Comparison of ENCODE assay signal across 8 cellular contexts in genomic region chr17:2051388-2052237, GRCh38. TPM values are rescaled to one million over a fixed set of nuclear protein-coding genes. Genes with fewer than 3 reads are reported as not detected.
DNase-seq lines count a peak whose midpoint lies in the region; ATAC-seq and TF ChIP-seq lines count a peak whose summit lies in the region.

No MANE protein-coding gene starts in this region.

- H3K23ac ChIP-seq in IMR-90 (ENCODE audit: low read depth, low read length): 0 out of 2 replicates have a peak overlapping the region, but pooled peaks have one; percentile 4

- no peaks in the 10 kb centered on the region for H3K27me3 ChIP-seq in CD4-positive, alpha-beta memory T cell (ENCODE audit: insufficient read depth, low read length)
- H3K27me3 ChIP-seq in IMR-90 (ENCODE audit: control insufficient read depth, insufficient read depth, low read length): no peaks in the 10 kb centered on the region
- H3K27me3 ChIP-seq in parathyroid adenoma (ENCODE audit: control insufficient read depth, insufficient read depth, low read length): no peaks in the 10 kb centered on the region

- H2BK20ac ChIP-seq in IMR-90 (ENCODE audit: low read depth, low read length): no peak overlapping the region

- no peak overlapping the region for H2BK15ac ChIP-seq in IMR-90 (ENCODE audit: low read depth, low read length)

- H2AFZ ChIP-seq in IMR-90 (replicated peaks; ENCODE audit: low read length, poor library complexity) (peak overlapping the region; percentile 51), parathyroid adenoma (no peak overlapping the region)

- no peak overlapping the region for H3K4me3 ChIP-seq in CD4-positive, alpha-beta memory T cell (ENCODE audit: low read length in 2 of 2)
- H3K4me3 ChIP-seq in IMR-90 (ENCODE audit: insufficient read depth, low read depth, low read length): no peak overlapping the region
- H3K4me3 ChIP-seq in parathyroid adenoma (ENCODE audit: low read depth, low read length): no peak overlapping the region

- peaks cover 0 to 14% of the 10 kb centered on the region in 2 experiments; a peak in 2 of 4 replicates for H3K79me1 ChIP-seq in IMR-90 (ENCODE audit: low read depth in 1 of 2, low read length in 2 of 2)

- H2BK5ac ChIP-seq in IMR-90 (ENCODE audit: low read depth, low read length, poor library complexity, severe bottlenecking): no peak overlapping the region

- H3K4ac ChIP-seq in IMR-90 (ENCODE audit: low read depth, low read length): no peak overlapping the region

- H3K27me3 Mint-ChIP-seq in CD4-positive, alpha-beta memory T cell: no peaks in the 10 kb centered on the region
- no peaks in the 10 kb centered on the region for H3K27me3 Mint-ChIP-seq in effector memory CD8-positive, alpha-beta T cell
- H3K27me3 Mint-ChIP-seq in activated CD4-positive, alpha-beta memory T cell treated with anti-CD3 and anti-CD28 coated beads for 36 hours: peaks cover 7% of the 10 kb centered on the region

- H4K5ac ChIP-seq in IMR-90 (ENCODE audit: low read depth, low read length): no peak overlapping the region

- BruUV-seq in IMR-90 (replicated peaks; lab: Mats Ljungman, UMichigan): no TSS peak

- intact Hi-C loops in CD4-positive, alpha-beta memory T cell (cut with micrococcal nuclease): no loop called here
- intact Hi-C loops in IMR-90 (cut with micrococcal nuclease): loop anchor here (5.0 kb wide), 2 partner anchors 286 to 301 kb away; partner anchors contain the start of genes SGSM2 and TSR1
- intact Hi-C loops in activated CD4-positive, alpha-beta memory T cell treated with anti-CD3 and anti-CD28 coated beads for 36 hours (cut with micrococcal nuclease): loop anchor here (5.0 kb wide), 4 partner anchors 36 to 351 kb away; partner anchors contain the start of genes MNT, SGSM2, SMG6 and SRR

- no peaks in the 10 kb centered on the region for H3K9me3 Mint-ChIP-seq in CD4-positive, alpha-beta memory T cell
- H3K9me3 Mint-ChIP-seq in effector memory CD8-positive, alpha-beta T cell: no peaks in the 10 kb centered on the region
- no peaks in the 10 kb centered on the region for H3K9me3 Mint-ChIP-seq in activated CD4-positive, alpha-beta memory T cell treated with anti-CD3 and anti-CD28 coated beads for 36 hours

- WGBS in IMR-90 (ENCODE audit: extremely low coverage in 2 of 2, insufficient read length in 1 of 2), 2 experiments: 43% methylated on average over 16 of the region's 45 CpGs; no CpG with 5 or more reads in 1 of the 2 experiments

- peaks cover 15% of the 10 kb centered on the region for H3K79me2 ChIP-seq in parathyroid adenoma

- no peak overlapping the region for H3K27ac ChIP-seq in CD4-positive, alpha-beta memory T cell (ENCODE audit: low read depth, low read length)
- H3K27ac ChIP-seq in IMR-90 (ENCODE audit: insufficient read depth, low read length): no peak overlapping the region
- H3K27ac ChIP-seq in parathyroid adenoma: no peak overlapping the region

- CTCF ChIA-PET in CD4-positive, alpha-beta memory T cell (lab: Charles Lee; ENCODE audit: partially characterized antibody): interaction anchor here (1.3 to 2.0 kb wide), 4 partner anchors 193 to 231 kb away, joined by 3 to 7 read pairs (median 4); no protein-coding TSS in a partner anchor
- CTCF ChIA-PET in IMR-90 (lab: Yijun Ruan, JAX): no interaction called here
- CTCF ChIA-PET in activated CD4-positive, alpha-beta memory T cell treated with anti-CD3 and anti-CD28 coated beads for 36 hours (lab: Charles Lee): interaction anchor here (1.1 to 1.7 kb wide), 2 partner anchors 170 to 193 kb away, joined by 3 to 10 read pairs; no protein-coding TSS in a partner anchor

- peak overlapping the region; percentile 48 to 80 (median 62) for H3K4me3 Mint-ChIP-seq in CD4-positive, alpha-beta memory T cell
- H3K4me3 Mint-ChIP-seq in effector memory CD8-positive, alpha-beta T cell: peak overlapping the region; percentile 54 to 74
- H3K4me3 Mint-ChIP-seq in activated CD4-positive, alpha-beta memory T cell treated with anti-CD3 and anti-CD28 coated beads for 36 hours: no peak overlapping the region

- H4K91ac ChIP-seq in IMR-90 (ENCODE audit: insufficient read depth, low read depth, low read length): no peak overlapping the region

- dilution Hi-C loops in IMR-90 (cut with HindIII; ENCODE audit: low sequenced_read_pairs, unreplicated experiment): no loop called here

- POLR2A ChIA-PET in CD4-positive, alpha-beta memory T cell (lab: Charles Lee; ENCODE audit: partially characterized antibody): interaction anchor here (0.6 to 1.6 kb wide), 6 partner anchors 10 to 335 kb away, joined by 3 to 5 read pairs (median 4); partner anchors contain the start of genes OVCA2 and RTN4RL1
- POLR2A ChIA-PET in IMR-90 (lab: Charles Lee; ENCODE audit: unreplicated experiment): no interaction called here
- POLR2A ChIA-PET in activated CD4-positive, alpha-beta memory T cell treated with anti-CD3 and anti-CD28 coated beads for 36 hours (lab: Charles Lee): interaction anchor here (0.8 kb wide), 1 partner anchor 202 kb away, joined by 3 read pairs; no protein-coding TSS in a partner anchor

- no peaks in the 10 kb centered on the region for H3K36me3 ChIP-seq in CD4-positive, alpha-beta memory T cell (ENCODE audit: insufficient read depth, low read length)
- H3K36me3 ChIP-seq in IMR-90 (ENCODE audit: control insufficient read depth, insufficient read depth, low read length): peaks cover 2% of the 10 kb centered on the region
- no peaks in the 10 kb centered on the region for H3K36me3 ChIP-seq in parathyroid adenoma (ENCODE audit: control insufficient read depth, insufficient read depth, low read length)

- in situ Hi-C loops in IMR-90 (cut with MboI; ENCODE audit: low sequenced_read_pairs): no loop called here

- DNase-seq in CD4-positive, alpha-beta memory T cell: no peak
- no peak for DNase-seq in IMR-90
- DNase-seq in effector memory CD8-positive, alpha-beta T cell: no peak
- DNase-seq in activated CD4-positive, alpha-beta memory T cell treated with anti-CD3 and anti-CD28 coated beads for 36 hours: no peak

- peak overlapping the region; percentile 65 to 88 (median 80) for H3K27ac Mint-ChIP-seq in CD4-positive, alpha-beta memory T cell
- peak overlapping the region; percentile 9 to 67 for H3K27ac Mint-ChIP-seq in effector memory CD8-positive, alpha-beta T cell
- H3K27ac Mint-ChIP-seq in activated CD4-positive, alpha-beta memory T cell treated with anti-CD3 and anti-CD28 coated beads for 36 hours: no peak overlapping the region

- no peak overlapping the region for H4K8ac ChIP-seq in IMR-90 (ENCODE audit: low read depth in 2 of 2, low read length in 2 of 2)

- H3K9me3 ChIP-seq in CD4-positive, alpha-beta memory T cell (ENCODE audit: control insufficient read depth in 1 of 2, low read length in 2 of 2): no peaks in the 10 kb centered on the region
- H3K9me3 ChIP-seq in IMR-90 (ENCODE audit: control insufficient read depth, insufficient read depth, low read length) (no peaks in the 10 kb centered on the region), parathyroid adenoma (ENCODE audit: control insufficient read depth, low read length) (no peaks in the 10 kb centered on the region)

- H4K20me1 ChIP-seq in IMR-90 (ENCODE audit: insufficient read depth, low read length): peaks cover 18% of the 10 kb centered on the region

- H3K4me1 Mint-ChIP-seq in CD4-positive, alpha-beta memory T cell: peaks cover 11 to 39% (median 24%) of the 10 kb centered on the region in 4 donors
- peaks cover 25 to 31% of the 10 kb centered on the region in 2 donors for H3K4me1 Mint-ChIP-seq in effector memory CD8-positive, alpha-beta T cell (ENCODE audit: low read depth in 2 of 2)
- H3K4me1 Mint-ChIP-seq in activated CD4-positive, alpha-beta memory T cell treated with anti-CD3 and anti-CD28 coated beads for 36 hours (ENCODE audit: low read depth): peaks cover 19% of the 10 kb centered on the region

- no peak for ATAC-seq in IMR-90 (ENCODE audit: low read depth)
- no peak for ATAC-seq in effector memory CD8-positive, alpha-beta T cell (replicated peaks)
- ATAC-seq in HG03095 (IDR thresholded peaks at IDR 0.05; ENCODE audit: unreplicated experiment): no peak
- no peak for ATAC-seq in GM18873 (IDR thresholded peaks at IDR 0.05; ENCODE audit: low FRiP score, unreplicated experiment)
- no peak for ATAC-seq in HG03460 (IDR thresholded peaks at IDR 0.05; ENCODE audit: unreplicated experiment)

- H3K9me1 ChIP-seq in IMR-90 (ENCODE audit: insufficient read depth, low read length): no peaks in the 10 kb centered on the region

- H3K9ac ChIP-seq in IMR-90 (ENCODE audit: low read depth, low read length): no peak overlapping the region
- H3K9ac ChIP-seq in parathyroid adenoma: no peak overlapping the region

- H3K4me1 ChIP-seq in CD4-positive, alpha-beta memory T cell (ENCODE audit: insufficient read depth, low read length): peaks cover 41% of the 10 kb centered on the region
- H3K4me1 ChIP-seq in IMR-90 (ENCODE audit: control insufficient read depth, insufficient read depth, low read length) (peaks cover 11% of the 10 kb centered on the region), parathyroid adenoma (peaks cover 16% of the 10 kb centered on the region)

- TF ChIP-seq RAD21 in IMR-90 (IDR thresholded peaks at IDR 0.05; ENCODE audit: low read length): no peak

- H3K14ac ChIP-seq in IMR-90 (replicated peaks; ENCODE audit: low read depth, low read length): no peak overlapping the region

- TF ChIP-seq POLR2A in IMR-90 (IDR thresholded peaks at IDR 0.05; ENCODE audit: low read depth, low read length): no peak

- H2BK120ac ChIP-seq in IMR-90 (ENCODE audit: low read depth, low read length): 0 out of 2 replicates have a peak overlapping the region, but pooled peaks have one; percentile 15

- H3K56ac ChIP-seq in IMR-90 (ENCODE audit: extremely low read depth, insufficient read depth, low read length): no peak overlapping the region

- peak overlapping the region; percentile 24; the same call in 1 of the 2 replicates for H2AK5ac ChIP-seq in IMR-90 (ENCODE audit: low read depth, low read length)

- H3K18ac ChIP-seq in IMR-90 (ENCODE audit: low read depth, low read length): no peak overlapping the region

- H3K36me3 Mint-ChIP-seq in CD4-positive, alpha-beta memory T cell: peaks cover 0 to 4% of the 10 kb centered on the region in 2 donors
- peaks cover 28% of the 10 kb centered on the region for H3K36me3 Mint-ChIP-seq in effector memory CD8-positive, alpha-beta T cell (ENCODE audit: insufficient read depth)
- no peaks in the 10 kb centered on the region for H3K36me3 Mint-ChIP-seq in activated CD4-positive, alpha-beta memory T cell treated with anti-CD3 and anti-CD28 coated beads for 36 hours

- TF ChIP-seq CTCF in IMR-90 (conservative IDR thresholded peaks at IDR 0.05; ENCODE audit: low read depth, low read length): no peak
- no peak for TF ChIP-seq CTCF in parathyroid adenoma (IDR thresholded peaks at IDR 0.05)

- no peak overlapping the region for H3K4me2 ChIP-seq in IMR-90 (ENCODE audit: low read depth, low read length)
- H3K4me2 ChIP-seq in parathyroid adenoma (ENCODE audit: low read length): peak overlapping the region; percentile 66

- H2AK9ac ChIP-seq in IMR-90 (replicated peaks; ENCODE audit: low read depth, low read length, poor library complexity): peak overlapping the region; percentile 70

RNA-seq across cellular contexts. Expression of gene HIC1, which starts 3.3 kb away (rescaled TPM):
- 1 to 10 TPM; 4.9 to 5.2 TPM for total RNA-seq in CD4-positive, alpha-beta memory T cell
- 1 to 10 TPM in 1 of 2 donors, under 1 TPM in 1; 0.39 to 1.6 TPM for polyA plus RNA-seq in CD4-positive, alpha-beta memory T cell
- 10.0 and 10.4 TPM in 2 replicates for total RNA-seq in IMR-90 (2012; rRNA removed)
- 23.0 and 30.9 TPM in 2 replicates for polyA plus RNA-seq in IMR-90 (2012; rRNA removed)
- polyA plus RNA-seq in IMR-90 (2012; cell fraction: cytosol; rRNA removed): 17.8 and 60.2 TPM in 2 replicates
- 69.0 and 122 TPM in 2 replicates for polyA plus RNA-seq in IMR-90 (2012; cell fraction: nucleus; rRNA removed; ENCODE audit: low replicate concordance)
- 10 to 100 TPM; 13.1 to 13.2 TPM for total RNA-seq in activated CD4-positive, alpha-beta memory T cell treated with anti-CD3 and anti-CD28 coated beads for 36 hours

RNA-seq across cellular contexts. Expression of gene OVCA2, which starts 9.8 kb away (rescaled TPM):
- total RNA-seq in CD4-positive, alpha-beta memory T cell: 10 to 100 TPM; 27.9 to 36.7 TPM
- polyA plus RNA-seq in CD4-positive, alpha-beta memory T cell: 10 to 100 TPM; 49.6 to 90.3 TPM
- total RNA-seq in IMR-90 (2012; rRNA removed): 38.7 and 42.2 TPM in 2 replicates
- 46.9 and 52.6 TPM in 2 replicates for polyA plus RNA-seq in IMR-90 (2012; rRNA removed)
- polyA plus RNA-seq in IMR-90 (2012; cell fraction: cytosol; rRNA removed): 40.4 and 50.0 TPM in 2 replicates
- polyA plus RNA-seq in IMR-90 (2012; cell fraction: nucleus; rRNA removed; ENCODE audit: low replicate concordance): 23.2 and 26.2 TPM in 2 replicates
- total RNA-seq in activated CD4-positive, alpha-beta memory T cell treated with anti-CD3 and anti-CD28 coated beads for 36 hours: 10 to 100 TPM; 31.7 to 34.8 TPM

RNA-seq across cellular contexts. Expression of gene DPH1, which starts 21.7 kb away (rescaled TPM):
- total RNA-seq in CD4-positive, alpha-beta memory T cell: 10 to 100 TPM; 76.6 to 95.8 TPM
- 10 to 100 TPM; 30.8 to 39.8 TPM for polyA plus RNA-seq in CD4-positive, alpha-beta memory T cell
- 20.6 and 24.4 TPM in 2 replicates for total RNA-seq in IMR-90 (2012; rRNA removed)
- 49.9 and 51.9 TPM in 2 replicates for polyA plus RNA-seq in IMR-90 (2012; rRNA removed)
- polyA plus RNA-seq in IMR-90 (2012; cell fraction: cytosol; rRNA removed): 31.8 and 38.7 TPM in 2 replicates
- polyA plus RNA-seq in IMR-90 (2012; cell fraction: nucleus; rRNA removed; ENCODE audit: low replicate concordance): 153 and 299 TPM in 2 replicates
- total RNA-seq in activated CD4-positive, alpha-beta memory T cell treated with anti-CD3 and anti-CD28 coated beads for 36 hours: 10 to 100 TPM; 29.4 to 31.1 TPM

RNA-seq across cellular contexts. Expression of gene RTN4RL1, which starts 26.5 kb away (rescaled TPM):
- under 1 TPM; 0.30 to 0.47 TPM for total RNA-seq in CD4-positive, alpha-beta memory T cell
- 1 to 10 TPM in 1 of 2 donors, under 1 TPM in 1; 0.27 to 2.0 TPM for polyA plus RNA-seq in CD4-positive, alpha-beta memory T cell
- total RNA-seq in IMR-90 (2012; rRNA removed): under 0.01 TPM in 2 replicates
- 0.03 and 0.04 TPM in 2 replicates for polyA plus RNA-seq in IMR-90 (2012; rRNA removed)
- 0.07 TPM in 1 of 2 replicates, not detected in the other for polyA plus RNA-seq in IMR-90 (2012; cell fraction: cytosol; rRNA removed)
- 0.03 TPM in 1 of 2 replicates, not detected in the other for polyA plus RNA-seq in IMR-90 (2012; cell fraction: nucleus; rRNA removed; ENCODE audit: low replicate concordance)
- under 1 TPM; 0.17 to 0.21 TPM for total RNA-seq in activated CD4-positive, alpha-beta memory T cell treated with anti-CD3 and anti-CD28 coated beads for 36 hours
